Comparison of ENCODE assay signal across 8 cellular contexts in the genomic region with DNA sequence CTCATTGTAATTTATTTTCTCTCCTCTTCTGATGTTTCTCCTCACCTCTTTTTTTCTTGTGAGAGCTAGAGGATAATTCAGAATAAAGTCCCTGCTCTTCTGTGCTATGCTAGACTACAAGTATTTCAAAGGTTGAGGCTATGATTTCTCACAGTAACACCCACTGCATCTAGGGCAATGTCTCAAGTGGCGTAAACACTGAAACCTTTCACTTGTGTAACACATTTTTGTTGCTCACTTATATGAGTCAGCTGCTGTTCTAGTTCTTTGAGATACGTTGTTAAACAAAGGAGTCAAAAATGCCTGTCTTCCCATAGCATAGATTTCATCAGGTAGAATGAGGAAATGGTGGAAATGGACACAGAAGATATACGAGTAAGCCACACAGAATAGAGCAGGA.
DNase-seq lines count a peak whose midpoint lies in the region; ATAC-seq and TF ChIP-seq lines count a peak whose summit lies in the region.

No MANE protein-coding gene starts in this region.

- no peak overlapping the region for H3K9ac ChIP-seq in colonic mucosa (ENCODE audit: low read depth in 2 of 2, low read length in 2 of 2)

- CTCF ChIA-PET in activated CD4-positive, alpha-beta T cell treated with anti-CD3 and anti-CD28 coated beads, Interleukin-2, amount 10 ng/mL, durations not matched to agents 7 days and 5 days (lab: Charles Lee), result no interaction called here

- WGBS in gastroesophageal sphincter (ENCODE audit: low coverage in 1 of 2), 2 donors, result 16 to 26% methylated on average over 3 of the region's 3 CpGs

- intact Hi-C loops in colonic mucosa (cut with DNase I), result no loop called here

- peaks cover 5% of the 10 kb centered on the region for H3K4me1 Mint-ChIP-seq in activated CD4-positive, alpha-beta T cell treated with anti-CD3 and anti-CD28 coated beads, Interleukin-2, amount 10 ng/mL, durations not matched to agents 7 days and 5 days

- H3K4me3 Mint-ChIP-seq in activated CD4-positive, alpha-beta T cell treated with anti-CD3 and anti-CD28 coated beads, Interleukin-2, amount 10 ng/mL, durations not matched to agents 7 days and 5 days, result no peak overlapping the region

- H3K4me1 ChIP-seq in gastroesophageal sphincter (peaks cover 2 to 19% (median 7%) of the 10 kb centered on the region in 3 donors), colonic mucosa (no peaks in the 10 kb centered on the region)

- H3K27ac Mint-ChIP-seq in activated CD4-positive, alpha-beta T cell treated with anti-CD3 and anti-CD28 coated beads, Interleukin-2, amount 10 ng/mL, durations not matched to agents 7 days and 5 days, result no peak overlapping the region

- H3K9me3 Mint-ChIP-seq in activated CD4-positive, alpha-beta T cell treated with anti-CD3 and anti-CD28 coated beads, Interleukin-2, amount 10 ng/mL, durations not matched to agents 7 days and 5 days, result peaks cover 2% of the 10 kb centered on the region

- DNase-seq in GM10266 (ENCODE audit: extremely low spot score), result peak; percentile 37
- DNase-seq in colonic mucosa, result no peak
- no peak for DNase-seq in stimulated activated CD4-positive, alpha-beta T cell treated with anti-CD3 and anti-CD28 coated beads, Interleukin-12 subunit alpha, Interleukin-12 subunit beta, amount 100 ng/mL, for 4 hours
- no peak for DNase-seq in activated CD4-positive, alpha-beta T cell treated with anti-CD3 and anti-CD28 coated beads, Interleukin-2, amount 10 ng/mL, durations not matched to agents 7 days and 5 days
- no peak for DNase-seq in NCI-H187 treated with DMSO at 0.1 percent for 48 hours (lab: John Stamatoyannopoulos, UW)

- POLR2A ChIA-PET in activated CD4-positive, alpha-beta T cell treated with anti-CD3 and anti-CD28 coated beads, Interleukin-2, amount 10 ng/mL, durations not matched to agents 7 days and 5 days (lab: Charles Lee), result no interaction called here

- TF ChIP-seq CTCF in GM10266 (IDR thresholded peaks at IDR 0.05; ENCODE audit: control insufficient read depth, insufficient read depth, low read depth, missing control alignments), result no peak
- TF ChIP-seq CTCF in gastroesophageal sphincter (IDR thresholded peaks at IDR 0.05), result no peak
- no peak for TF ChIP-seq CTCF in colonic mucosa (IDR thresholded peaks at IDR 0.05)

- no peak for TF ChIP-seq POLR2A in gastroesophageal sphincter (IDR thresholded peaks at IDR 0.05)

- peaks cover 15% of the 10 kb centered on the region for H3K27me3 Mint-ChIP-seq in activated CD4-positive, alpha-beta T cell treated with anti-CD3 and anti-CD28 coated beads, Interleukin-2, amount 10 ng/mL, durations not matched to agents 7 days and 5 days

- H3K36me3 Mint-ChIP-seq in activated CD4-positive, alpha-beta T cell treated with anti-CD3 and anti-CD28 coated beads, Interleukin-2, amount 10 ng/mL, durations not matched to agents 7 days and 5 days (ENCODE audit: low read depth), result no peaks in the 10 kb centered on the region

- H3K9me3 ChIP-seq in gastroesophageal sphincter (no peaks in the 10 kb centered on the region), colonic mucosa (no peaks in the 10 kb centered on the region)

- H3K36me3 ChIP-seq in gastroesophageal sphincter (no peaks in the 10 kb centered on the region), colonic mucosa (no peaks in the 10 kb centered on the region)

- ATAC-seq in GM21423 (IDR thresholded peaks at IDR 0.05; ENCODE audit: unreplicated experiment), result peak; percentile 34
- ATAC-seq in HG03565 (IDR thresholded peaks at IDR 0.05; ENCODE audit: unreplicated experiment), result peak; percentile 55
- ATAC-seq in gastroesophageal sphincter, result peak; percentile 36

- H3K4me3 ChIP-seq in gastroesophageal sphincter (no peak overlapping the region), colonic mucosa (no peak overlapping the region)

- peak overlapping the region in 3 of 4 donors; percentile 44 to 73 (median 61) for H3K27ac ChIP-seq in gastroesophageal sphincter
- no peak overlapping the region for H3K27ac ChIP-seq in colonic mucosa

- TF ChIP-seq EP300 in gastroesophageal sphincter (IDR thresholded peaks at IDR 0.05), result no peak

- H3K27me3 ChIP-seq in gastroesophageal sphincter (no peaks in the 10 kb centered on the region), colonic mucosa (no peaks in the 10 kb centered on the region)
